ENCODE assay signal across 34 cellular contexts in the genomic region with DNA sequence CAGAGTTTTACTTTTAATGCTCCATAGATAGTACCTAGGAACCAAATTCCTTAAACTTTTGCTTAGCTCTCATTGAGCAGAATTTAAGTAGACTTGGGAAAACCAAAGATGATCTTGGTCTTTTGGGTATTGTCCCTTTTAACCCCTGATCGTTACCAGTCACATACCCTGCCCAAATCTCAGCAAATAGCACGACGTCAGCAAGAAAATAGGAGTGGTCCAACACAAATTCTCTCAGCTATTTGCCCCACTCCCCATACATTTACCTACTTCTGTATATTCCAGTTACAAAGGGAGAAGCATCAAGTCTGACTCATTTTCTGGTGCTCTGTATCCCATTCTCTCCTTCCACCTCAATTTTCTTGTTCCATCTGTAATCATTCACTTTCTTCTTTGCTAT.
"Had no signal": no experiment of that assay in that cellular context is flagged by ENCODE, and none has a peak within 500 bp of the region (broad histone marks: within the 10 kb centered on the region; RNA-seq: fewer than 3 reads in every experiment).

No MANE protein-coding gene starts in this region.

- H3K9me3 ChIP-seq: MG63 had no signal

- H3K36me3 ChIP-seq: MG63 had no signal

- H3K4me3 ChIP-seq: MG63 had no signal

- H3K27me3 ChIP-seq: MG63 had no signal

- DNase-seq: Karpas-422, Kasumi-1, MG63, MM.1S, MV-4-11, NCI-H1048, NCI-H1092, NCI-H1092 treated with DMSO at 0.1 percent for 48 hours, NCI-H1105, NCI-H1105 treated with DMSO at 0.1 percent for 48 hours, NCI-H1417, NCI-H1417 treated with DMSO at 0.1 percent for 48 hours, NCI-H1436, NCI-H1436 treated with DMSO at 0.1 percent for 48 hours, NCI-H146, NCI-H1694, NCI-H1694 treated with DMSO at 0.1 percent for 48 hours, NCI-H187, NCI-H187 treated with DMSO at 0.1 percent for 48 hours, NCI-H1930, NCI-H2029, NCI-H2029 treated with DMSO at 0.1 percent for 48 hours, NCI-H2081, NCI-H2081 treated with DMSO at 0.1 percent for 48 hours, NCI-H2107, NCI-H2171, NCI-H2171 treated with DMSO at 0.1 percent for 48 hours, NCI-H2227 treated with DMSO at 0.1 percent for 48 hours, NCI-H226, NCI-H345, NCI-H446, NCI-H446 treated with DMSO at 0.1 percent for 48 hours, NCI-H510A, NCI-H510A treated with DMSO at 0.1 percent for 48 hours had no signal
